1 cellular context compared by ENCODE assay signal in genomic region chr11:75380245-75380644, GRCh38.
TF ChIP-seq lines count a peak whose summit lies in the region.

No MANE protein-coding gene starts in this region.

TF ChIP-seq in HepG2, 621 proteins besides CTCF, POLR2A, EP300 and RAD21:
- TF ChIP-seq ZNF816 (CRISPR knock-in tag; IDR thresholded peaks at IDR 0.05; ENCODE audit: borderline replicate concordance) (0 out of 2 replicates have a peak, but pooled peaks have one; percentile 32), BCL6 (CRISPR knock-in tag; IDR thresholded peaks at IDR 0.05) (peak; percentile 78), ZFP90 (CRISPR knock-in tag; IDR thresholded peaks at IDR 0.05; ENCODE audit: borderline replicate concordance) (no peak)
